In the genomic region with DNA sequence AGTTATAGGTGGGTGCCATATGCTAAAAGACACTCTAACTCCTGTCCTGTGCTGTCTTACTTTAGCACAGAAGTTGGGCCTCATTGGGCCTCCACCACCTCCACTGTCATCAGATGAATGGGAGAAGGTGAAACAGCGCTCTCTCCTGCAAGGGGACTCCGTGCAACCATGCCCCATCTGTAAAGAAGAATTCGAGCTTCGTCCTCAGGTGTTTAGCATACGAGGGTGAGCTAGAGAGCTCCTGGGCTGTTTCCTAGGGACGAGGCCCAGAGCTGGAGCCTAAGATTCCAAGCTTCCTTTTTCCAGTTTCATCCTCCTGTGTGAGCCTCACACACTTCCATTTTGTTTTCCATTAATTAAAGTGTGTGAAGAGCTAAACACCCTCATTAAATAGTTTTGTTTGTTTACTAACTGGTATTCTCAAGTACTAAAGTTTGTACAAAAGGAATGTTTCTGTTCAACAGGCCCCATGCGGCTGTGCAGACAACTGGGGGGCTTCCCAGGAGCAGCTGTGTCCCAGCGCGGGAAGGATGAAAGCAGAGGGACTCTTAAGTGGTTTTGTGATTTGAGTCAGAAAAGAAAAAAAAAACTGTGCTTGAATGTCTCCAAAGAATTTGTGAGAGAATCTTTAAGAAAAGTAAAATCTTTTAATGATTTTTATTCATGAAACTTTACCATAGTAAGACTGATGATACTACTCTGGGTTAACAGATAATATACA, we compare ENCODE assay signal across 1 cellular context.
A peak's percentile ranks its signal among the peaks of the same experiment; 100 is the strongest.
TF ChIP-seq lines count a peak whose summit lies in the region.

No MANE protein-coding gene starts in this region.

TF ChIP-seq in GM12878, 131 proteins besides CTCF, POLR2A, EP300 and RAD21 (continues in another document):
- TF ChIP-seq CHD1 (IDR thresholded peaks at IDR 0.05; ENCODE audit: low read depth, low read length), result no peak
- TF ChIP-seq, protein P1, sequence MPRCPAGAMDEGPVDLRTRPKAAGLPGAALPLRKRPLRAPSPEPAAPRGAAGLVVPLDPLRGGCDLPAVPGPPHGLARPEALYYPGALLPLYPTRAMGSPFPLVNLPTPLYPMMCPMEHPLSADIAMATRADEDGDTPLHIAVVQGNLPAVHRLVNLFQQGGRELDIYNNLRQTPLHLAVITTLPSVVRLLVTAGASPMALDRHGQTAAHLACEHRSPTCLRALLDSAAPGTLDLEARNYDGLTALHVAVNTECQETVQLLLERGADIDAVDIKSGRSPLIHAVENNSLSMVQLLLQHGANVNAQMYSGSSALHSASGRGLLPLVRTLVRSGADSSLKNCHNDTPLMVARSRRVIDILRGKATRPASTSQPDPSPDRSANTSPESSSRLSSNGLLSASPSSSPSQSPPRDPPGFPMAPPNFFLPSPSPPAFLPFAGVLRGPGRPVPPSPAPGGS (IDR thresholded peaks at IDR 0.05; ENCODE audit: borderline replicate concordance, insufficient read depth, low read depth, low read length, poor library complexity, severe bottlenecking), result no peak
- no peak for TF ChIP-seq CREB1 (IDR thresholded peaks at IDR 0.05; ENCODE audit: low read depth)
- no peak for TF ChIP-seq NR2C1 (IDR thresholded peaks at IDR 0.05)
- TF ChIP-seq, protein P2, sequence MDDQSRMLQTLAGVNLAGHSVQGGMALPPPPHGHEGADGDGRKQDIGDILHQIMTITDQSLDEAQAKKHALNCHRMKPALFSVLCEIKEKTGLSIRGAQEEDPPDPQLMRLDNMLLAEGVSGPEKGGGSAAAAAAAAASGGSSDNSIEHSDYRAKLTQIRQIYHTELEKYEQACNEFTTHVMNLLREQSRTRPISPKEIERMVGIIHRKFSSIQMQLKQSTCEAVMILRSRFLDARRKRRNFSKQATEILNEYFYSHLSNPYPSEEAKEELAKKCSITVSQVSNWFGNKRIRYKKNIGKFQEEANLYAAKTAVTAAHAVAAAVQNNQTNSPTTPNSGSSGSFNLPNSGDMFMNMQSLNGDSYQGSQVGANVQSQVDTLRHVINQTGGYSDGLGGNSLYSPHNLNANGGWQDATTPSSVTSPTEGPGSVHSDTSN (IDR thresholded peaks at IDR 0.05; ENCODE audit: insufficient replicate concordance, low read depth, low read length), result no peak
- no peak for TF ChIP-seq HDGF (IDR thresholded peaks at IDR 0.05)
- TF ChIP-seq, protein P3, sequence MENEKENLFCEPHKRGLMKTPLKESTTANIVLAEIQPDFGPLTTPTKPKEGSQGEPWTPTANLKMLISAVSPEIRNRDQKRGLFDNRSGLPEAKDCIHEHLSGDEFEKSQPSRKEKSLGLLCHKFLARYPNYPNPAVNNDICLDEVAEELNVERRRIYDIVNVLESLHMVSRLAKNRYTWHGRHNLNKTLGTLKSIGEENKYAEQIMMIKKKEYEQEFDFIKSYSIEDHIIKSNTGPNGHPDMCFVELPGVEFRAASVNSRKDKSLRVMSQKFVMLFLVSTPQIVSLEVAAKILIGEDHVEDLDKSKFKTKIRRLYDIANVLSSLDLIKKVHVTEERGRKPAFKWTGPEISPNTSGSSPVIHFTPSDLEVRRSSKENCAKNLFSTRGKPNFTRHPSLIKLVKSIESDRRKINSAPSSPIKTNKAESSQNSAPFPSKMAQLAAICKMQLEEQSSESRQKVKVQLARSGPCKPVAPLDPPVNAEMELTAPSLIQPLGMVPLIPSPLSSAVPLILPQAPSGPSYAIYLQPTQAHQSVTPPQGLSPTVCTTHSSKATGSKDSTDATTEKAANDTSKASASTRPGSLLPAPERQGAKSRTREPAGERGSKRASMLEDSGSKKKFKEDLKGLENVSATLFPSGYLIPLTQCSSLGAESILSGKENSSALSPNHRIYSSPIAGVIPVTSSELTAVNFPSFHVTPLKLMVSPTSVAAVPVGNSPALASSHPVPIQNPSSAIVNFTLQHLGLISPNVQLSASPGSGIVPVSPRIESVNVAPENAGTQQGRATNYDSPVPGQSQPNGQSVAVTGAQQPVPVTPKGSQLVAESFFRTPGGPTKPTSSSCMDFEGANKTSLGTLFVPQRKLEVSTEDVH (IDR thresholded peaks at IDR 0.05; ENCODE audit: low read depth, partially characterized antibody), result no peak
- TF ChIP-seq TARDBP (IDR thresholded peaks at IDR 0.05; ENCODE audit: borderline replicate concordance), result no peak
- TF ChIP-seq FOS (IDR thresholded peaks at IDR 0.05; ENCODE audit: borderline replicate concordance, extremely low read depth, insufficient read length), result no peak
- TF ChIP-seq SMARCA5 (IDR thresholded peaks at IDR 0.05), result no peak
- no peak for TF ChIP-seq NFYA (IDR thresholded peaks at IDR 0.05; ENCODE audit: borderline replicate concordance, low read depth, low read length)
- TF ChIP-seq CHD2 (IDR thresholded peaks at IDR 0.05; ENCODE audit: borderline replicate concordance, low read depth, low read length), result no peak
- no peak for TF ChIP-seq TBL1XR1 (IDR thresholded peaks at IDR 0.05; ENCODE audit: low read depth, low read length)
- TF ChIP-seq GATAD2B (conservative IDR thresholded peaks at IDR 0.05; ENCODE audit: low read depth), result no peak
- TF ChIP-seq ZNF217 (IDR thresholded peaks at IDR 0.05), result no peak
- no peak for TF ChIP-seq MTA3 (IDR thresholded peaks at IDR 0.05; ENCODE audit: borderline replicate concordance, low read length)
- TF ChIP-seq, protein P4, sequence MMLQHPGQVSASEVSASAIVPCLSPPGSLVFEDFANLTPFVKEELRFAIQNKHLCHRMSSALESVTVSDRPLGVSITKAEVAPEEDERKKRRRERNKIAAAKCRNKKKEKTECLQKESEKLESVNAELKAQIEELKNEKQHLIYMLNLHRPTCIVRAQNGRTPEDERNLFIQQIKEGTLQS (IDR thresholded peaks at IDR 0.05; ENCODE audit: borderline replicate concordance, extremely low read depth, low read depth, low read length), result no peak
- TF ChIP-seq, protein P5, sequence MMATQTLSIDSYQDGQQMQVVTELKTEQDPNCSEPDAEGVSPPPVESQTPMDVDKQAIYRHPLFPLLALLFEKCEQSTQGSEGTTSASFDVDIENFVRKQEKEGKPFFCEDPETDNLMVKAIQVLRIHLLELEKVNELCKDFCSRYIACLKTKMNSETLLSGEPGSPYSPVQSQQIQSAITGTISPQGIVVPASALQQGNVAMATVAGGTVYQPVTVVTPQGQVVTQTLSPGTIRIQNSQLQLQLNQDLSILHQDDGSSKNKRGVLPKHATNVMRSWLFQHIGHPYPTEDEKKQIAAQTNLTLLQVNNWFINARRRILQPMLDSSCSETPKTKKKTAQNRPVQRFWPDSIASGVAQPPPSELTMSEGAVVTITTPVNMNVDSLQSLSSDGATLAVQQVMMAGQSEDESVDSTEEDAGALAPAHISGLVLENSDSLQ (IDR thresholded peaks at IDR 0.05), result no peak
- TF ChIP-seq NBN (IDR thresholded peaks at IDR 0.05), result no peak
- peak; percentile 76 for TF ChIP-seq RUNX3 (IDR thresholded peaks at IDR 0.05; ENCODE audit: low read length)
- TF ChIP-seq, protein P6, sequence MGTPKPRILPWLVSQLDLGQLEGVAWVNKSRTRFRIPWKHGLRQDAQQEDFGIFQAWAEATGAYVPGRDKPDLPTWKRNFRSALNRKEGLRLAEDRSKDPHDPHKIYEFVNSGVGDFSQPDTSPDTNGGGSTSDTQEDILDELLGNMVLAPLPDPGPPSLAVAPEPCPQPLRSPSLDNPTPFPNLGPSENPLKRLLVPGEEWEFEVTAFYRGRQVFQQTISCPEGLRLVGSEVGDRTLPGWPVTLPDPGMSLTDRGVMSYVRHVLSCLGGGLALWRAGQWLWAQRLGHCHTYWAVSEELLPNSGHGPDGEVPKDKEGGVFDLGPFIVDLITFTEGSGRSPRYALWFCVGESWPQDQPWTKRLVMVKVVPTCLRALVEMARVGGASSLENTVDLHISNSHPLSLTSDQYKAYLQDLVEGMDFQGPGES (IDR thresholded peaks at IDR 0.05), result no peak
- TF ChIP-seq, protein P7, sequence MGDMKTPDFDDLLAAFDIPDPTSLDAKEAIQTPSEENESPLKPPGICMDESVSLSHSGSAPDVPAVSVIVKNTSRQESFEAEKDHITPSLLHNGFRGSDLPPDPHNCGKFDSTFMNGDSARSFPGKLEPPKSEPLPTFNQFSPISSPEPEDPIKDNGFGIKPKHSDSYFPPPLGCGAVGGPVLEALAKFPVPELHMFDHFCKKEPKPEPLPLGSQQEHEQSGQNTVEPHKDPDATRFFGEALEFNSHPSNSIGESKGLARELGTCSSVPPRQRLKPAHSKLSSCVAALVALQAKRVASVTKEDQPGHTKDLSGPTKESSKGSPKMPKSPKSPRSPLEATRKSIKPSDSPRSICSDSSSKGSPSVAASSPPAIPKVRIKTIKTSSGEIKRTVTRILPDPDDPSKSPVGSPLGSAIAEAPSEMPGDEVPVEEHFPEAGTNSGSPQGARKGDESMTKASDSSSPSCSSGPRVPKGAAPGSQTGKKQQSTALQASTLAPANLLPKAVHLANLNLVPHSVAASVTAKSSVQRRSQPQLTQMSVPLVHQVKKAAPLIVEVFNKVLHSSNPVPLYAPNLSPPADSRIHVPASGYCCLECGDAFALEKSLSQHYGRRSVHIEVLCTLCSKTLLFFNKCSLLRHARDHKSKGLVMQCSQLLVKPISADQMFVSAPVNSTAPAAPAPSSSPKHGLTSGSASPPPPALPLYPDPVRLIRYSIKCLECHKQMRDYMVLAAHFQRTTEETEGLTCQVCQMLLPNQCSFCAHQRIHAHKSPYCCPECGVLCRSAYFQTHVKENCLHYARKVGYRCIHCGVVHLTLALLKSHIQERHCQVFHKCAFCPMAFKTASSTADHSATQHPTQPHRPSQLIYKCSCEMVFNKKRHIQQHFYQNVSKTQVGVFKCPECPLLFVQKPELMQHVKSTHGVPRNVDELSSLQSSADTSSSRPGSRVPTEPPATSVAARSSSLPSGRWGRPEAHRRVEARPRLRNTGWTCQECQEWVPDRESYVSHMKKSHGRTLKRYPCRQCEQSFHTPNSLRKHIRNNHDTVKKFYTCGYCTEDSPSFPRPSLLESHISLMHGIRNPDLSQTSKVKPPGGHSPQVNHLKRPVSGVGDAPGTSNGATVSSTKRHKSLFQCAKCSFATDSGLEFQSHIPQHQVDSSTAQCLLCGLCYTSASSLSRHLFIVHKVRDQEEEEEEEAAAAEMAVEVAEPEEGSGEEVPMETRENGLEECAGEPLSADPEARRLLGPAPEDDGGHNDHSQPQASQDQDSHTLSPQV (IDR thresholded peaks at IDR 0.05), result no peak
- TF ChIP-seq, protein P8, sequence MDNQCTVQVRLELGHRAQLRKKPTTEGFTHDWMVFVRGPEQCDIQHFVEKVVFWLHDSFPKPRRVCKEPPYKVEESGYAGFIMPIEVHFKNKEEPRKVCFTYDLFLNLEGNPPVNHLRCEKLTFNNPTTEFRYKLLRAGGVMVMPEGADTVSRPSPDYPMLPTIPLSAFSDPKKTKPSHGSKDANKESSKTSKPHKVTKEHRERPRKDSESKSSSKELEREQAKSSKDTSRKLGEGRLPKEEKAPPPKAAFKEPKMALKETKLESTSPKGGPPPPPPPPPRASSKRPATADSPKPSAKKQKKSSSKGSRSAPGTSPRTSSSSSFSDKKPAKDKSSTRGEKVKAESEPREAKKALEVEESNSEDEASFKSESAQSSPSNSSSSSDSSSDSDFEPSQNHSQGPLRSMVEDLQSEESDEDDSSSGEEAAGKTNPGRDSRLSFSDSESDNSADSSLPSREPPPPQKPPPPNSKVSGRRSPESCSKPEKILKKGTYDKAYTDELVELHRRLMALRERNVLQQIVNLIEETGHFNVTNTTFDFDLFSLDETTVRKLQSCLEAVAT (IDR thresholded peaks at IDR 0.05), result no peak
- TF ChIP-seq MYC (IDR thresholded peaks at IDR 0.05; ENCODE audit: insufficient read depth, insufficient read length, insufficient replicate concordance, low read length, severe bottlenecking), result no peak
- TF ChIP-seq BCL11A (IDR thresholded peaks at IDR 0.05; ENCODE audit: low read depth, low read length), result no peak
- TF ChIP-seq CEBPB (IDR thresholded peaks at IDR 0.05; ENCODE audit: borderline replicate concordance in 1 of 2, low read depth in 2 of 2, low read length in 2 of 2), result no peak
- TF ChIP-seq MYB (IDR thresholded peaks at IDR 0.05; ENCODE audit: borderline replicate concordance, low read depth, low read length), result no peak
- no peak for TF ChIP-seq ZNF207 (IDR thresholded peaks at IDR 0.05; ENCODE audit: borderline replicate concordance)
- TF ChIP-seq SP1 (IDR thresholded peaks at IDR 0.05; ENCODE audit: low read depth, low read length), result no peak
- no peak for TF ChIP-seq STAT1 (conservative IDR thresholded peaks at IDR 0.05)
- TF ChIP-seq, protein P9, sequence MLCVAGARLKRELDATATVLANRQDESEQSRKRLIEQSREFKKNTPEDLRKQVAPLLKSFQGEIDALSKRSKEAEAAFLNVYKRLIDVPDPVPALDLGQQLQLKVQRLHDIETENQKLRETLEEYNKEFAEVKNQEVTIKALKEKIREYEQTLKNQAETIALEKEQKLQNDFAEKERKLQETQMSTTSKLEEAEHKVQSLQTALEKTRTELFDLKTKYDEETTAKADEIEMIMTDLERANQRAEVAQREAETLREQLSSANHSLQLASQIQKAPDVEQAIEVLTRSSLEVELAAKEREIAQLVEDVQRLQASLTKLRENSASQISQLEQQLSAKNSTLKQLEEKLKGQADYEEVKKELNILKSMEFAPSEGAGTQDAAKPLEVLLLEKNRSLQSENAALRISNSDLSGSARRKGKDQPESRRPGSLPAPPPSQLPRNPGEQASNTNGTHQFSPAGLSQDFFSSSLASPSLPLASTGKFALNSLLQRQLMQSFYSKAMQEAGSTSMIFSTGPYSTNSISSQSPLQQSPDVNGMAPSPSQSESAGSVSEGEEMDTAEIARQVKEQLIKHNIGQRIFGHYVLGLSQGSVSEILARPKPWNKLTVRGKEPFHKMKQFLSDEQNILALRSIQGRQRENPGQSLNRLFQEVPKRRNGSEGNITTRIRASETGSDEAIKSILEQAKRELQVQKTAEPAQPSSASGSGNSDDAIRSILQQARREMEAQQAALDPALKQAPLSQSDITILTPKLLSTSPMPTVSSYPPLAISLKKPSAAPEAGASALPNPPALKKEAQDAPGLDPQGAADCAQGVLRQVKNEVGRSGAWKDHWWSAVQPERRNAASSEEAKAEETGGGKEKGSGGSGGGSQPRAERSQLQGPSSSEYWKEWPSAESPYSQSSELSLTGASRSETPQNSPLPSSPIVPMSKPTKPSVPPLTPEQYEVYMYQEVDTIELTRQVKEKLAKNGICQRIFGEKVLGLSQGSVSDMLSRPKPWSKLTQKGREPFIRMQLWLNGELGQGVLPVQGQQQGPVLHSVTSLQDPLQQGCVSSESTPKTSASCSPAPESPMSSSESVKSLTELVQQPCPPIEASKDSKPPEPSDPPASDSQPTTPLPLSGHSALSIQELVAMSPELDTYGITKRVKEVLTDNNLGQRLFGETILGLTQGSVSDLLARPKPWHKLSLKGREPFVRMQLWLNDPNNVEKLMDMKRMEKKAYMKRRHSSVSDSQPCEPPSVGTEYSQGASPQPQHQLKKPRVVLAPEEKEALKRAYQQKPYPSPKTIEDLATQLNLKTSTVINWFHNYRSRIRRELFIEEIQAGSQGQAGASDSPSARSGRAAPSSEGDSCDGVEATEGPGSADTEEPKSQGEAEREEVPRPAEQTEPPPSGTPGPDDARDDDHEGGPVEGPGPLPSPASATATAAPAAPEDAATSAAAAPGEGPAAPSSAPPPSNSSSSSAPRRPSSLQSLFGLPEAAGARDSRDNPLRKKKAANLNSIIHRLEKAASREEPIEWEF (IDR thresholded peaks at IDR 0.05; ENCODE audit: insufficient replicate concordance, low read depth, low read length), result no peak
- TF ChIP-seq YY1 (IDR thresholded peaks at IDR 0.05; ENCODE audit: low read depth, low read length), result no peak
- TF ChIP-seq KDM1A (IDR thresholded peaks at IDR 0.05; ENCODE audit: borderline replicate concordance), result no peak
- no peak for TF ChIP-seq TAF1 (IDR thresholded peaks at IDR 0.05; ENCODE audit: borderline replicate concordance, low read depth, low read length)
- no peak for TF ChIP-seq SUZ12 (IDR thresholded peaks at IDR 0.05; ENCODE audit: unreplicated experiment)
- TF ChIP-seq NR2C2 (IDR thresholded peaks at IDR 0.05; ENCODE audit: borderline replicate concordance, control insufficient read depth, insufficient read length, low read depth), result no peak
